8 cellular contexts compared by ENCODE assay signal in the genomic region with DNA sequence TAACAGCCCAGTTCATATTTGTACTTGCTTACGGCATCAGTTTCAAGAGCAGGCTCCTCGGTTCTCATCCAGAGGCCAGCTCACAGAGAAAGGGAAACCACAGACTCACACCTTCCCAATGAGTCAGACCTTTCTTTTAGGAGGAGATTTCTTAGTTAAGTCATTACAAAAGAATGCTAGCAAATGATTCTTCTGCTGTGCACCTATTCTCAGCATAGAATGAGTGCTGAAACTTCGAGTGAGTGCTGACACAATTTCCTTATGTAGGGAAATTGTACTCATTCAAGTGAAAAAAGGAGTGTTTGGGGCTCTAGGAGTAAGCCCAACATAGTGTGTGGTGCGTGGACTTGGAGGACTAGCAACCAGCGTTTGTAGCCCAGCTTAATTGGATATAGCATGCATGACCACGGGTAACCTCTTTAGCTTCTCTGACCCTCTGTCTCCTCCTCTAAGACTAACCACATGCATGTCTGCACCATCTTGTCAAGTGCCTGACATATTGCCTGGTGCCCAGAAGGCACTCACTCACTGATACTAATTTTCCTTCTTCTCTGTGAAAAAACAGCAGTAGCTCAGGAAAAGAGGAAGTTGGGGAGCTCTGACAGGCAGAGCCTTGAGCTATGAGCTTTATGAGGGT.
A peak's percentile ranks its signal among the peaks of the same experiment; 100 is the strongest.
DNase-seq lines count a peak whose midpoint lies in the region; ATAC-seq, FAIRE-seq and TF ChIP-seq lines count a peak whose summit lies in the region.

No MANE protein-coding gene starts in this region.

- peak; percentile 8 for ATAC-seq in left ventricle myocardium superior

- peaks cover 7% of the 10 kb centered on the region for H3K27me3 Mint-ChIP-seq in activated T-cell treated with anti-CD3 and anti-CD28 coated beads, Interleukin-2, amount 50 U/mL, for 24 hours

- peaks cover 4% of the 10 kb centered on the region for H3K9me3 Mint-ChIP-seq in activated T-cell treated with anti-CD3 and anti-CD28 coated beads, Interleukin-2, amount 50 U/mL, for 24 hours

- peaks cover 93% of the 10 kb centered on the region for H3K4me1 Mint-ChIP-seq in activated T-cell treated with anti-CD3 and anti-CD28 coated beads, Interleukin-2, amount 50 U/mL, for 24 hours (ENCODE audit: low read depth)

- no peaks in the 10 kb centered on the region for H3K36me3 Mint-ChIP-seq in activated T-cell treated with anti-CD3 and anti-CD28 coated beads, Interleukin-2, amount 50 U/mL, for 24 hours (ENCODE audit: low read depth)

- peak; percentile 93 for FAIRE-seq in GM12891 (lab: Jason Lieb, UNC)
- peak; percentile 77 for FAIRE-seq in H54 (lab: Jason Lieb, UNC)

- TF ChIP-seq POLR2A in GM12891 (IDR thresholded peaks at IDR 0.05; ENCODE audit: low read depth, low read length) (no peak), H54 (IDR thresholded peaks at IDR 0.05; ENCODE audit: low read depth, low read length) (no peak)

- H3K4me3 Mint-ChIP-seq in activated T-cell treated with anti-CD3 and anti-CD28 coated beads, Interleukin-2, amount 50 U/mL, for 24 hours: peak overlapping the region; percentile 40

- H3K27ac Mint-ChIP-seq in activated T-cell treated with anti-CD3 and anti-CD28 coated beads, Interleukin-2, amount 50 U/mL, for 24 hours: peak overlapping the region; percentile 94

- intact Hi-C loops in left ventricle myocardium superior (cut with micrococcal nuclease): no loop called here

- DNase-seq in GM12891 (ENCODE audit: insufficient read length, low spot score): no peak
- DNase-seq in H54 (ENCODE audit: insufficient read length, low spot score): peak; percentile 65
- DNase-seq in M059J (ENCODE audit: low read depth): peak; percentile 99
- peak; percentile 64 for DNase-seq in activated T-cell treated with anti-CD3 and anti-CD28 coated beads, Interleukin-2, amount 50 U/mL, for 24 hours
- no peak for DNase-seq in left ventricle myocardium superior
- peak; percentile 66 for DNase-seq in stimulated activated CD8-positive, alpha-beta memory T cell treated with anti-CD3 and anti-CD28 coated beads, Interleukin-4, amount 100 ng/mL, for 48 hours
- no peak for DNase-seq in NCI-H748 treated with DMSO at 0.1 percent for 48 hours (lab: John Stamatoyannopoulos, UW)
- DNase-seq in amygdala (lab: John Stamatoyannopoulos, UW): no peak

TF ChIP-seq in GM12891, 5 proteins besides CTCF, POLR2A, EP300 and RAD21:
- TF ChIP-seq SPI1 (IDR thresholded peaks at IDR 0.05; ENCODE audit: low read depth, low read length) (peak; percentile 81), PAX5 (IDR thresholded peaks at IDR 0.05; ENCODE audit: insufficient read depth, low read length, severe bottlenecking) (peak; percentile 11), TAF1 (IDR thresholded peaks at IDR 0.05; ENCODE audit: low read depth, low read length) (no peak; the same call in 1 of the 2 replicates)

Comparison
In these comparisons a context has a peak if more than half of its experiments do, and no peak if none do; other contexts are left out.
1. DNase-seq: peak in H54 (single experiment), M059J (single experiment), activated T-cell treated with anti-CD3 and anti-CD28 coated beads, Interleukin-2, amount 50 U/mL, for 24 hours (single experiment) and stimulated activated CD8-positive, alpha-beta memory T cell treated with anti-CD3 and anti-CD28 coated beads, Interleukin-4, amount 100 ng/mL, for 48 hours (single experiment); none in GM12891 (single experiment), left ventricle myocardium superior (single experiment), NCI-H748 treated with DMSO at 0.1 percent for 48 hours (single experiment) and amygdala (0 of 56).